Comparison of ENCODE assay signal across 8 cellular contexts in genomic region chr7:26153823-26154783, GRCh38. TPM values are rescaled to one million over a fixed set of nuclear protein-coding genes. Genes with fewer than 3 reads are reported as not detected.
DNase-seq lines count a peak whose midpoint lies in the region; ATAC-seq and TF ChIP-seq lines count a peak whose summit lies in the region.

No MANE protein-coding gene starts in this region.

- H3K27me3 Mint-ChIP-seq in endodermal cell (ENCODE audit: insufficient read depth), result no peaks in the 10 kb centered on the region
- H3K27me3 Mint-ChIP-seq in osteocyte (ENCODE audit: unreplicated experiment), result peaks cover 40% of the 10 kb centered on the region

- no peaks in the 10 kb centered on the region for H3K79me2 ChIP-seq in SU-DHL-6 (ENCODE audit: insufficient read depth, low read length)

- no peaks in the 10 kb centered on the region for H3K9me2 ChIP-seq in SU-DHL-6 (replicated peaks; ENCODE audit: insufficient read depth, low read length)

- H3K4me3 Mint-ChIP-seq in endodermal cell, result peak overlapping the region; percentile 90
- peak overlapping the region; percentile 47 for H3K4me3 Mint-ChIP-seq in osteocyte (ENCODE audit: unreplicated experiment)

- H3K4me3 ChIP-seq in SU-DHL-6 (ENCODE audit: insufficient read depth, low read length, poor library complexity, severe bottlenecking), result no peak overlapping the region
- peak overlapping the region; percentile 86 for H3K4me3 ChIP-seq in endodermal cell (ENCODE audit: low read length)
- H3K4me3 ChIP-seq in SJCRH30, result no peak overlapping the region

- H3K9ac ChIP-seq in SU-DHL-6 (ENCODE audit: low read length) (no peak overlapping the region), endodermal cell (ENCODE audit: extremely low read depth, low read length, poor library complexity, severe bottlenecking) (no peak overlapping the region)

- DNase-seq in endodermal cell, result peak; percentile 89
- DNase-seq in osteocyte (ENCODE audit: extremely low spot score, unreplicated experiment), result no peak
- no peak for DNase-seq in SJCRH30
- no peak for DNase-seq in NCI-H1436 treated with DMSO at 0.1 percent for 48 hours (lab: John Stamatoyannopoulos, UW)
- DNase-seq in pons (ENCODE audit: low spot score), result no peak

- H3K27ac Mint-ChIP-seq in endodermal cell (peak overlapping the region; percentile 88), osteocyte (ENCODE audit: unreplicated experiment) (no peak overlapping the region)

- WGBS in endodermal cell (ENCODE audit: insufficient coverage in 1 of 2, insufficient read length in 1 of 2), 2 experiments, result 56 to 75% methylated on average over 8 to 15 of the region's 15 CpGs

- H3K4me1 Mint-ChIP-seq in endodermal cell (peaks cover 45% of the 10 kb centered on the region), osteocyte (ENCODE audit: unreplicated experiment) (peaks cover 30% of the 10 kb centered on the region)

- H3K4me1 ChIP-seq in endodermal cell (ENCODE audit: control insufficient read depth, insufficient read depth, low read length) (peaks cover 9% of the 10 kb centered on the region), SJCRH30 (peaks cover 13% of the 10 kb centered on the region)

- H3K9me3 Mint-ChIP-seq in endodermal cell (peaks cover 2% of the 10 kb centered on the region), osteocyte (ENCODE audit: unreplicated experiment) (no peaks in the 10 kb centered on the region)

- peak; percentile 25 for TF ChIP-seq POLR2A in GM19193 (IDR thresholded peaks at IDR 0.05; ENCODE audit: extremely low read depth, insufficient read depth, insufficient read length)

- H3F3A ChIP-seq in SU-DHL-6 (ENCODE audit: insufficient read depth), result peaks cover 8% of the 10 kb centered on the region; the same call in 1 of the 2 replicates

- H3K9me3 ChIP-seq in SU-DHL-6 (ENCODE audit: insufficient read depth, low read length) (no peaks in the 10 kb centered on the region), endodermal cell (ENCODE audit: control insufficient read depth, low read length) (no peaks in the 10 kb centered on the region), SJCRH30 (replicated peaks) (no peaks in the 10 kb centered on the region)

- no peaks in the 10 kb centered on the region for H4K20me1 ChIP-seq in SU-DHL-6 (ENCODE audit: low read depth, low read length)

- peaks cover 5% of the 10 kb centered on the region for H3K36me3 Mint-ChIP-seq in endodermal cell (ENCODE audit: low read depth)
- H3K36me3 Mint-ChIP-seq in osteocyte (ENCODE audit: unreplicated experiment), result no peaks in the 10 kb centered on the region

- TF ChIP-seq CTCF in SU-DHL-6 (IDR thresholded peaks at IDR 0.05; ENCODE audit: insufficient read depth, low read length, poor library complexity, severe bottlenecking) (no peak), endodermal cell (conservative IDR thresholded peaks at IDR 0.05) (no peak), osteocyte (IDR thresholded peaks at IDR 0.05) (no peak)

- H3K4me2 ChIP-seq in SU-DHL-6 (ENCODE audit: low read depth, low read length, poor library complexity, severe bottlenecking), result peak overlapping the region; percentile 61

- no peaks in the 10 kb centered on the region for H3K36me3 ChIP-seq in SU-DHL-6 (ENCODE audit: low read length)
- H3K36me3 ChIP-seq in endodermal cell (ENCODE audit: control insufficient read depth, insufficient read depth, low read length), result no peaks in the 10 kb centered on the region
- no peaks in the 10 kb centered on the region for H3K36me3 ChIP-seq in SJCRH30

- H3K27ac ChIP-seq in SU-DHL-6 (ENCODE audit: low read depth, low read length) (no peak overlapping the region), endodermal cell (ENCODE audit: low read depth, low read length) (no peak overlapping the region), SJCRH30 (no peak overlapping the region)

- H3K27me3 ChIP-seq in SU-DHL-6 (ENCODE audit: low read length), result no peaks in the 10 kb centered on the region
- no peaks in the 10 kb centered on the region for H3K27me3 ChIP-seq in endodermal cell (ENCODE audit: control insufficient read depth, insufficient read depth, low read length, poor library complexity, severe bottlenecking)
- H3K27me3 ChIP-seq in SJCRH30, result no peaks in the 10 kb centered on the region

- no peak overlapping the region for H2AFZ ChIP-seq in SU-DHL-6 (ENCODE audit: low read depth, low read length, severe bottlenecking)

- no peak for ATAC-seq in HG03175 (IDR thresholded peaks at IDR 0.05; ENCODE audit: unreplicated experiment)

RNA-seq across cellular contexts. Expression of gene NFE2L3, which starts 2.1 kb away (rescaled TPM):
- 10 to 100 TPM; 20.2 to 48.4 TPM for total RNA-seq in endodermal cell
- polyA plus RNA-seq in endodermal cell (2013, experiment 1 of 2), result 14.4 TPM
- polyA plus RNA-seq in endodermal cell (2013, experiment 2 of 2), result 11.3 TPM
- 0.55 and 0.78 TPM in 2 replicates for total RNA-seq in osteocyte
- not detected in 2 replicates for total RNA-seq in SJCRH30 (2014; rRNA removed; shearing (Covaris generic))

RNA-seq across cellular contexts. Expression of gene HNRNPA2B1, which starts 46.4 kb away (rescaled TPM):
- total RNA-seq in endodermal cell (1,000 to 10,000 TPM in 1 of 2 donors, 100 to 1,000 TPM in 1; 913 to 1,007 TPM), osteocyte (484 and 495 TPM in 2 replicates)
- 1,106 TPM for polyA plus RNA-seq in endodermal cell (2013, experiment 1 of 2)
- polyA plus RNA-seq in endodermal cell (2013, experiment 2 of 2), result 1,007 TPM
- total RNA-seq in SJCRH30 (2014; rRNA removed; shearing (Covaris generic)), result 746 and 863 TPM in 2 replicates

RNA-seq across cellular contexts. Expression of gene CBX3, which starts 47.4 kb away (rescaled TPM):
- 100 to 1,000 TPM; 213 to 219 TPM for total RNA-seq in endodermal cell
- 277 TPM for polyA plus RNA-seq in endodermal cell (2013, experiment 1 of 2)
- polyA plus RNA-seq in endodermal cell (2013, experiment 2 of 2), result 276 TPM
- 133 and 135 TPM in 2 replicates for total RNA-seq in osteocyte
- 368 and 399 TPM in 2 replicates for total RNA-seq in SJCRH30 (2014; rRNA removed; shearing (Covaris generic))

Comparison
In these comparisons a context has a peak if more than half of its experiments do, and no peak if none do; other contexts are left out.
1. RNA of gene NFE2L3, which starts 2.1 kb away (total RNA-seq): 20.2 to 48.4 TPM in endodermal cell; 0.55 to 0.78 TPM in osteocyte and not detected in SJCRH30; every median in the first group is over 10 times any median in the second.